Comparison of ENCODE assay signal across 1 cellular context in genomic region chrX:318068-318738, GRCh38.
TF ChIP-seq lines count a peak whose summit lies in the region.

No MANE protein-coding gene starts in this region.

TF ChIP-seq in GM12878, 131 proteins besides CTCF, POLR2A, EP300 and RAD21 (continued from another document and continues in another):
- TF ChIP-seq CHD4 (IDR thresholded peaks at IDR 0.05) (no peak), CBX5 (IDR thresholded peaks at IDR 0.05; ENCODE audit: low read depth) (no peak), KAT2A (conservative IDR thresholded peaks at IDR 0.05; ENCODE audit: control insufficient read depth, low read depth, low read length) (no peak), NR2C1 (IDR thresholded peaks at IDR 0.05) (peak; percentile 45), ELK1 (IDR thresholded peaks at IDR 0.05; ENCODE audit: low read depth, low read length) (no peak), MYC (IDR thresholded peaks at IDR 0.05; ENCODE audit: insufficient read depth, insufficient read length, insufficient replicate concordance, low read length, severe bottlenecking) (no peak), CBFB (IDR thresholded peaks at IDR 0.05; ENCODE audit: low read depth) (0 out of 2 replicates have a peak, but pooled peaks have one; percentile 46), SMAD5 (IDR thresholded peaks at IDR 0.05; ENCODE audit: low read depth) (peak; percentile 83; the same call in 1 of the 2 replicates), ZNF622 (IDR thresholded peaks at IDR 0.05) (no peak), TARDBP (IDR thresholded peaks at IDR 0.05; ENCODE audit: borderline replicate concordance) (no peak), ZNF24 (IDR thresholded peaks at IDR 0.05) (peak; percentile 25; the same call in 1 of the 2 replicates), NBN (IDR thresholded peaks at IDR 0.05) (no peak), SP1 (IDR thresholded peaks at IDR 0.05; ENCODE audit: low read depth, low read length) (peak; percentile 96), GATAD2B (conservative IDR thresholded peaks at IDR 0.05; ENCODE audit: low read depth) (peak; percentile 47), RUNX3 (IDR thresholded peaks at IDR 0.05; ENCODE audit: low read length) (peak; percentile 56), FOXM1 (IDR thresholded peaks at IDR 0.05; ENCODE audit: low read depth, low read length) (no peak), POLR2AphosphoS5 (IDR thresholded peaks at IDR 0.05; ENCODE audit: low read length) (peak; percentile 90), ZNF207 (IDR thresholded peaks at IDR 0.05; ENCODE audit: borderline replicate concordance) (no peak), YBX1 (IDR thresholded peaks at IDR 0.05) (no peak), STAT1 (conservative IDR thresholded peaks at IDR 0.05) (peak; percentile 95), DPF2 (IDR thresholded peaks at IDR 0.05) (no peak), SUZ12 (IDR thresholded peaks at IDR 0.05; ENCODE audit: unreplicated experiment) (no peak), SMARCA5 (IDR thresholded peaks at IDR 0.05) (peak; percentile 98), IKZF1 (conservative IDR thresholded peaks at IDR 0.05) (peak; percentile 90), BCL3 (IDR thresholded peaks at IDR 0.05; ENCODE audit: borderline replicate concordance, insufficient read depth, low read depth, low read length, poor library complexity, severe bottlenecking) (no peak), TAF1 (IDR thresholded peaks at IDR 0.05; ENCODE audit: borderline replicate concordance, low read depth, low read length) (peak; percentile 83), SPI1 (IDR thresholded peaks at IDR 0.05; ENCODE audit: borderline replicate concordance, insufficient read depth, low read depth, low read length) (no peak), TBL1XR1 (IDR thresholded peaks at IDR 0.05; ENCODE audit: low read depth, low read length) (no peak), CEBPB (IDR thresholded peaks at IDR 0.05; ENCODE audit: borderline replicate concordance in 1 of 2, low read depth in 2 of 2, low read length in 2 of 2) (no peak), HDGF (IDR thresholded peaks at IDR 0.05) (peak; percentile 74; the same call in 1 of the 2 replicates), HDAC2 (IDR thresholded peaks at IDR 0.05) (no peak), ZNF217 (IDR thresholded peaks at IDR 0.05) (peak; percentile 22; the same call in 1 of the 2 replicates), ASH2L (IDR thresholded peaks at IDR 0.05; ENCODE audit: borderline replicate concordance, low read depth) (peak; percentile 61; the same call in 1 of the 2 replicates), RAD51 (IDR thresholded peaks at IDR 0.05) (no peak), RELA (IDR thresholded peaks at IDR 0.05; ENCODE audit: borderline replicate concordance, partially characterized antibody) (no peak), BRCA1 (IDR thresholded peaks at IDR 0.05; ENCODE audit: low read depth, low read length) (no peak), BACH1 (IDR thresholded peaks at IDR 0.05; ENCODE audit: borderline replicate concordance) (peak; percentile 92; the same call in 1 of the 2 replicates), NRF1 (conservative IDR thresholded peaks at IDR 0.05; ENCODE audit: low read depth, low read length) (no peak), POU2F2 (IDR thresholded peaks at IDR 0.05; ENCODE audit: borderline replicate concordance, low read depth, low read length) (0 out of 3 replicates have a peak, but pooled peaks have one; percentile 44), CREM (IDR thresholded peaks at IDR 0.05; ENCODE audit: low read depth) (peak; percentile 82), CHD2 (IDR thresholded peaks at IDR 0.05; ENCODE audit: borderline replicate concordance, low read depth, low read length) (peak; percentile 84; the same call in 1 of the 2 replicates), EED (IDR thresholded peaks at IDR 0.05; ENCODE audit: low read depth) (no peak), RFX5 (IDR thresholded peaks at IDR 0.05; ENCODE audit: low read depth, low read length) (no peak), PML (IDR thresholded peaks at IDR 0.05; ENCODE audit: low read length) (0 out of 2 replicates have a peak, but pooled peaks have one; percentile 57), LARP7 (IDR thresholded peaks at IDR 0.05) (peak; percentile 97), PAX5 (IDR thresholded peaks at IDR 0.05; ENCODE audit: borderline replicate concordance, low read depth, low read length) (0 out of 2 replicates have a peak, but pooled peaks have one; percentile 21), BCLAF1 (IDR thresholded peaks at IDR 0.05) (peak; percentile 64; the same call in 1 of the 2 replicates), RB1 (IDR thresholded peaks at IDR 0.05; ENCODE audit: borderline replicate concordance) (peak; percentile 59; the same call in 1 of the 2 replicates), ZBED1 (IDR thresholded peaks at IDR 0.05; ENCODE audit: borderline replicate concordance) (no peak), YY1 (IDR thresholded peaks at IDR 0.05; ENCODE audit: low read depth, low read length) (0 out of 2 replicates have a peak, but pooled peaks have one; percentile 14), CEBPZ (IDR thresholded peaks at IDR 0.05; ENCODE audit: low read depth, low read length) (peak; percentile 69), HCFC1 (IDR thresholded peaks at IDR 0.05; ENCODE audit: low read length) (no peak; the same call in 1 of the 2 replicates), PAX8 (IDR thresholded peaks at IDR 0.05) (no peak), ZSCAN29 (IDR thresholded peaks at IDR 0.05) (peak; percentile 70; the same call in 1 of the 2 replicates), TCF7 (IDR thresholded peaks at IDR 0.05; ENCODE audit: borderline replicate concordance) (no peak), CBX3 (IDR thresholded peaks at IDR 0.05; ENCODE audit: borderline replicate concordance, low read depth) (no peak), EZH2 (IDR thresholded peaks at IDR 0.05; ENCODE audit: borderline replicate concordance, control insufficient read depth, low read depth, low read length) (no peak), ATF3 (IDR thresholded peaks at IDR 0.05; ENCODE audit: borderline replicate concordance, extremely low read depth, low read depth, low read length) (no peak)
- TF ChIP-seq, protein P1, sequence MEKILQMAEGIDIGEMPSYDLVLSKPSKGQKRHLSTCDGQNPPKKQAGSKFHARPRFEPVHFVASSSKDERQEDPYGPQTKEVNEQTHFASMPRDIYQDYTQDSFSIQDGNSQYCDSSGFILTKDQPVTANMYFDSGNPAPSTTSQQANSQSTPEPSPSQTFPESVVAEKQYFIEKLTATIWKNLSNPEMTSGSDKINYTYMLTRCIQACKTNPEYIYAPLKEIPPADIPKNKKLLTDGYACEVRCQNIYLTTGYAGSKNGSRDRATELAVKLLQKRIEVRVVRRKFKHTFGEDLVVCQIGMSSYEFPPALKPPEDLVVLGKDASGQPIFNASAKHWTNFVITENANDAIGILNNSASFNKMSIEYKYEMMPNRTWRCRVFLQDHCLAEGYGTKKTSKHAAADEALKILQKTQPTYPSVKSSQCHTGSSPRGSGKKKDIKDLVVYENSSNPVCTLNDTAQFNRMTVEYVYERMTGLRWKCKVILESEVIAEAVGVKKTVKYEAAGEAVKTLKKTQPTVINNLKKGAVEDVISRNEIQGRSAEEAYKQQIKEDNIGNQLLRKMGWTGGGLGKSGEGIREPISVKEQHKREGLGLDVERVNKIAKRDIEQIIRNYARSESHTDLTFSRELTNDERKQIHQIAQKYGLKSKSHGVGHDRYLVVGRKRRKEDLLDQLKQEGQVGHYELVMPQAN (conservative IDR thresholded peaks at IDR 0.05), result peak; percentile 89
- TF ChIP-seq, protein P2, sequence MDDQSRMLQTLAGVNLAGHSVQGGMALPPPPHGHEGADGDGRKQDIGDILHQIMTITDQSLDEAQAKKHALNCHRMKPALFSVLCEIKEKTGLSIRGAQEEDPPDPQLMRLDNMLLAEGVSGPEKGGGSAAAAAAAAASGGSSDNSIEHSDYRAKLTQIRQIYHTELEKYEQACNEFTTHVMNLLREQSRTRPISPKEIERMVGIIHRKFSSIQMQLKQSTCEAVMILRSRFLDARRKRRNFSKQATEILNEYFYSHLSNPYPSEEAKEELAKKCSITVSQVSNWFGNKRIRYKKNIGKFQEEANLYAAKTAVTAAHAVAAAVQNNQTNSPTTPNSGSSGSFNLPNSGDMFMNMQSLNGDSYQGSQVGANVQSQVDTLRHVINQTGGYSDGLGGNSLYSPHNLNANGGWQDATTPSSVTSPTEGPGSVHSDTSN (IDR thresholded peaks at IDR 0.05; ENCODE audit: insufficient replicate concordance, low read depth, low read length), result peak; percentile 38
